In genomic region chr14:102793531-102794328, GRCh38 we compare ENCODE assay signal across 22 cellular contexts. TPM values are rescaled to one million over a fixed set of nuclear protein-coding genes. Genes with fewer than 3 reads are reported as not detected.
A peak's percentile ranks its signal among the peaks of the same experiment; 100 is the strongest.
DNase-seq lines count a peak whose midpoint lies in the region; ATAC-seq and TF ChIP-seq lines count a peak whose summit lies in the region.
"Had no signal": no experiment of that assay in that cellular context is flagged by ENCODE, and none has a peak within 500 bp of the region (broad histone marks: within the 10 kb centered on the region; RNA-seq: fewer than 3 reads in every experiment).

No MANE protein-coding gene starts in this region.

- CTCF ChIA-PET in CD8-positive, alpha-beta T cell (lab: Charles Lee): interaction anchor here (1.3 kb wide), 1 partner anchor 24 kb away, joined by 4 read pairs; no protein-coding TSS in a partner anchor
- CTCF ChIA-PET in activated B cell treated with CpG ODN at 0.5 μM for 24 hours (lab: Charles Lee): no interaction called here

- H3K4me3 Mint-ChIP-seq in activated T-cell treated with anti-CD3 and anti-CD28 coated beads, Interleukin-2, amount 50 U/mL, for 72 hours: peak overlapping the region in 1 of 2 donors; percentile 25
- H3K4me3 Mint-ChIP-seq in CD8-positive, alpha-beta T cell: no peak overlapping the region
- no peak overlapping the region for H3K4me3 Mint-ChIP-seq in activated B cell treated with CpG ODN at 0.5 μM for 24 hours
- no peak overlapping the region for H3K4me3 Mint-ChIP-seq in glutamatergic neuron (ENCODE audit: unreplicated experiment)
- H3K4me3 Mint-ChIP-seq: dendritic cell treated with granulocyte-macrophage colony-stimulating factor and Interleukin-4, amounts not matched to agents 40 ng/mL and 50 ng/mL, for 4 days; HFFc6 had no signal

- POLR2A ChIA-PET in CD8-positive, alpha-beta T cell (lab: Charles Lee): no interaction called here
- POLR2A ChIA-PET in activated B cell treated with CpG ODN at 0.5 μM for 24 hours (lab: Charles Lee): interaction anchor here (0.6 to 1.6 kb wide), 2 partner anchors 15 to 32 kb away, joined by 5 to 7 read pairs; no protein-coding TSS in a partner anchor

- H3K4me1 ChIP-seq in CD8-positive, alpha-beta T cell (ENCODE audit: insufficient read depth, low read length): peaks cover 22% of the 10 kb centered on the region
- peaks cover 25% of the 10 kb centered on the region in 2 experiments for H3K4me1 ChIP-seq in neutrophil (ENCODE audit: control insufficient read depth in 1 of 2, insufficient read depth in 1 of 2, low read depth in 1 of 2, low read length in 1 of 2)
- H3K4me1 ChIP-seq: ascending aorta had no signal

- H3K27ac ChIP-seq in CD8-positive, alpha-beta T cell (ENCODE audit: low read depth, low read length): no peak overlapping the region
- H3K27ac ChIP-seq in neutrophil: peak overlapping the region; percentile 87
- H3K27ac ChIP-seq: ascending aorta, ovary, sigmoid colon had no signal

- TF ChIP-seq CTCF in CD8-positive, alpha-beta T cell (IDR thresholded peaks at IDR 0.05): no peak
- TF ChIP-seq CTCF in activated B cell treated with CpG ODN at 0.5 μM for 24 hours (IDR thresholded peaks at IDR 0.05): no peak
- no peak for TF ChIP-seq CTCF in neutrophil (IDR thresholded peaks at IDR 0.05)
- TF ChIP-seq CTCF in glutamatergic neuron (IDR thresholded peaks at IDR 0.05; ENCODE audit: partially characterized antibody, unreplicated experiment): no peak

- ATAC-seq in activated T-cell treated with anti-CD3 and anti-CD28 coated beads, Interleukin-2, amount 50 U/mL, for 72 hours (replicated peaks in 1 of 2): no peak
- ATAC-seq in CD8-positive, alpha-beta T cell: no peak
- ATAC-seq in activated B cell treated with CpG ODN at 0.5 μM for 24 hours (ENCODE audit: low read depth): no peak

- H3K27me3 ChIP-seq in CD8-positive, alpha-beta T cell (ENCODE audit: insufficient read depth, low read length): no peaks in the 10 kb centered on the region
- no peaks in the 10 kb centered on the region for H3K27me3 ChIP-seq in neutrophil
- H3K27me3 ChIP-seq: ascending aorta, ovary, sigmoid colon had no signal

- H3K36me3 Mint-ChIP-seq in activated T-cell treated with anti-CD3 and anti-CD28 coated beads, Interleukin-2, amount 50 U/mL, for 72 hours (ENCODE audit: insufficient read depth in 2 of 2): peaks cover 32 to 60% of the 10 kb centered on the region in 2 donors
- peaks cover 47% of the 10 kb centered on the region for H3K36me3 Mint-ChIP-seq in CD8-positive, alpha-beta T cell
- H3K36me3 Mint-ChIP-seq in activated B cell treated with CpG ODN at 0.5 μM for 24 hours (ENCODE audit: low read depth): peaks cover 58% of the 10 kb centered on the region
- H3K36me3 Mint-ChIP-seq in glutamatergic neuron (ENCODE audit: unreplicated experiment): peaks cover 5% of the 10 kb centered on the region

- in situ Hi-C loops in G401 (cut with HindIII; ENCODE audit: low sequenced_read_pairs): no loop called here

- no peak for DNase-seq in activated T-cell treated with anti-CD3 and anti-CD28 coated beads, Interleukin-2, amount 50 U/mL, for 72 hours
- DNase-seq in activated T-cell treated with anti-CD3 and anti-CD28 coated beads for 4 hours (no peak), activated B cell treated with CpG ODN at 0.5 μM for 24 hours (no peak), NAMALWA (ENCODE audit: low spot score) (no peak), glutamatergic neuron (no peak), G401 (ENCODE audit: low spot score) (no peak)
- no peak for DNase-seq in CD8-positive, alpha-beta T cell
- DNase-seq: activated naive CD4-positive, alpha-beta T cell treated with Interleukin-2 at 50 U/mL for 16 hours; caudate nucleus; GDM1; HFFc6; NCI-H1105 treated with DMSO at 0.1 percent for 48 hours; NCI-H2029 treated with DMSO at 0.1 percent for 48 hours; NCI-H226; ovary; sigmoid colon; stimulated activated CD4-positive, alpha-beta T cell treated with anti-CD3 and anti-CD28 coated beads, Interleukin-15, amount 100 ng/mL, for 24 hours; stimulated activated CD8-positive, alpha-beta memory T cell treated with anti-CD3 and anti-CD28 coated beads, Interleukin-4, amount 100 ng/mL, for 48 hours; SW 1271 had no signal

- no peaks in the 10 kb centered on the region for H3K27me3 Mint-ChIP-seq in activated T-cell treated with anti-CD3 and anti-CD28 coated beads, Interleukin-2, amount 50 U/mL, for 72 hours (ENCODE audit: low read depth)
- H3K27me3 Mint-ChIP-seq in CD8-positive, alpha-beta T cell (ENCODE audit: low read depth): no peaks in the 10 kb centered on the region
- H3K27me3 Mint-ChIP-seq in activated B cell treated with CpG ODN at 0.5 μM for 24 hours (no peaks in the 10 kb centered on the region), glutamatergic neuron (ENCODE audit: unreplicated experiment) (peaks cover 4% of the 10 kb centered on the region)
- H3K27me3 Mint-ChIP-seq: dendritic cell treated with granulocyte-macrophage colony-stimulating factor and Interleukin-4, amounts not matched to agents 40 ng/mL and 50 ng/mL, for 4 days had no signal

- H3K36me3 ChIP-seq in CD8-positive, alpha-beta T cell (ENCODE audit: insufficient read depth, low read length): no peaks in the 10 kb centered on the region
- H3K36me3 ChIP-seq in neutrophil: no peaks in the 10 kb centered on the region
- H3K36me3 ChIP-seq: ascending aorta, ovary, sigmoid colon had no signal

- H3K4me3 ChIP-seq in CD8-positive, alpha-beta T cell (ENCODE audit: low read depth, low read length): no peak overlapping the region
- H3K4me3 ChIP-seq in neutrophil (ENCODE audit: low read depth in 1 of 2, low read length in 1 of 2): no peak overlapping the region
- H3K4me3 ChIP-seq: ascending aorta, ovary, sigmoid colon had no signal

- peaks cover 4 to 8% of the 10 kb centered on the region in 2 donors for H3K9me3 Mint-ChIP-seq in activated T-cell treated with anti-CD3 and anti-CD28 coated beads, Interleukin-2, amount 50 U/mL, for 72 hours
- peaks cover 6% of the 10 kb centered on the region for H3K9me3 Mint-ChIP-seq in CD8-positive, alpha-beta T cell
- H3K9me3 Mint-ChIP-seq in activated B cell treated with CpG ODN at 0.5 μM for 24 hours (no peaks in the 10 kb centered on the region), glutamatergic neuron (ENCODE audit: unreplicated experiment) (no peaks in the 10 kb centered on the region)

- H3K9me3 ChIP-seq in CD8-positive, alpha-beta T cell (ENCODE audit: low read length): no peaks in the 10 kb centered on the region
- no peaks in the 10 kb centered on the region for H3K9me3 ChIP-seq in neutrophil
- H3K9me3 ChIP-seq: ovary, sigmoid colon had no signal

- H3K4me1 Mint-ChIP-seq in activated T-cell treated with anti-CD3 and anti-CD28 coated beads, Interleukin-2, amount 50 U/mL, for 72 hours (ENCODE audit: low read depth): peaks cover 88% of the 10 kb centered on the region
- H3K4me1 Mint-ChIP-seq in CD8-positive, alpha-beta T cell (ENCODE audit: low read depth): peaks cover 64% of the 10 kb centered on the region
- H3K4me1 Mint-ChIP-seq in activated B cell treated with CpG ODN at 0.5 μM for 24 hours (peaks cover 85% of the 10 kb centered on the region), glutamatergic neuron (ENCODE audit: low read depth, unreplicated experiment) (peaks cover 6% of the 10 kb centered on the region)

- intact Hi-C loops in CD8-positive, alpha-beta T cell (cut with DNase I, micrococcal nuclease): no loop called here
- intact Hi-C loops in activated B cell treated with CpG ODN at 0.5 μM for 24 hours (cut with micrococcal nuclease): loop anchor here (2.0 kb wide), 1 partner anchor 15 kb away; no protein-coding TSS in a partner anchor

- peak overlapping the region; percentile 82 for H3K27ac Mint-ChIP-seq in activated T-cell treated with anti-CD3 and anti-CD28 coated beads, Interleukin-2, amount 50 U/mL, for 72 hours
- peak overlapping the region; percentile 41 for H3K27ac Mint-ChIP-seq in CD8-positive, alpha-beta T cell
- H3K27ac Mint-ChIP-seq in activated B cell treated with CpG ODN at 0.5 μM for 24 hours (peak overlapping the region; percentile 50), glutamatergic neuron (ENCODE audit: unreplicated experiment) (no peak overlapping the region)
- H3K27ac Mint-ChIP-seq: dendritic cell treated with granulocyte-macrophage colony-stimulating factor and Interleukin-4, amounts not matched to agents 40 ng/mL and 50 ng/mL, for 4 days; HFFc6 had no signal

RNA-seq across cellular contexts. Expression of gene TRAF3, which starts 16.5 kb away (rescaled TPM):
- total RNA-seq in activated T-cell treated with anti-CD3 and anti-CD28 coated beads, Interleukin-2, amount 50 U/mL, for 72 hours: 100 to 1,000 TPM; 123 to 137 TPM
- 10 to 100 TPM; 40.4 to 43.2 TPM for total RNA-seq in CD8-positive, alpha-beta T cell
- 120 and 124 TPM in 2 replicates for total RNA-seq in activated B cell treated with CpG ODN at 0.5 μM for 24 hours
- 16.7 TPM for total RNA-seq in glutamatergic neuron (ENCODE audit: unreplicated experiment)
- total RNA-seq in G401 (2014; rRNA removed; shearing (Covaris generic)): 21.0 and 45.5 TPM in 2 replicates
